27 cellular contexts compared by ENCODE assay signal in genomic region chr1:44297695-44298400, GRCh38.
"Had no signal": no experiment of that assay in that cellular context is flagged by ENCODE, and none has a peak within 500 bp of the region (broad histone marks: within the 10 kb centered on the region; RNA-seq: fewer than 3 reads in every experiment).

No MANE protein-coding gene starts in this region.

- H3K27ac ChIP-seq: esophagus squamous epithelium, heart right ventricle, left ventricle myocardium inferior, lower lobe of right lung, neural progenitor cell, parathyroid adenoma, prostate gland, right atrium auricular region, sigmoid colon, skin epidermis, thoracic aorta, tibial nerve, upper lobe of left lung, uterus had no signal

- DNase-seq: cortex of kidney; effector memory CD8-positive, alpha-beta T cell; erythroblast; esophagus squamous epithelium; foreskin melanocyte; glutamatergic neuron; heart right ventricle; hypothalamus; left ventricle myocardium inferior; lower lobe of right lung; naive thymus-derived CD8-positive, alpha-beta T cell; stimulated activated CD4-positive, alpha-beta T cell treated with anti-CD3 and anti-CD28 coated beads, Interleukin-15, amount 100 ng/mL, for 24 hours; stimulated activated CD4-positive, alpha-beta T cell treated with anti-CD3 and anti-CD28 coated beads, Interleukin-2, amount 100 ng/mL, for 48 hours; stimulated activated naive B cell treated with anti-CD40 and anti-IgM and Interleukin-4, amounts not matched to agents 10 μg/mL and 1 μg/mL and 100 μg/mL, for 72 hours; upper lobe of left lung; uterus had no signal

- H3K9ac ChIP-seq: neural progenitor cell, parathyroid adenoma had no signal

- H3K9me3 Mint-ChIP-seq: effector memory CD8-positive, alpha-beta T cell; naive thymus-derived CD8-positive, alpha-beta T cell; neural progenitor cell; stimulated activated naive B cell treated with anti-CD40 and anti-IgM and Interleukin-4, amounts not matched to agents 10 μg/mL and 1 μg/mL and 100 μg/mL, for 72 hours; stimulated activated naive CD8-positive, alpha-beta T cell treated with anti-CD3 and anti-CD28 coated beads, Interleukin-15, Interleukin-2, amounts not matched to agents 100 ng/mL and 50 ng/mL, for 24 hours had no signal

- H3K4me2 ChIP-seq: neural progenitor cell had no signal

- H3K9me3 ChIP-seq: esophagus squamous epithelium, heart right ventricle, left ventricle myocardium inferior, lower lobe of right lung, prostate gland, right atrium auricular region, sigmoid colon, thoracic aorta, tibial nerve, upper lobe of left lung, uterus had no signal

- H3K36me3 ChIP-seq: neural progenitor cell, uterus had no signal

- H3K4me3 ChIP-seq: esophagus squamous epithelium, heart right ventricle, left ventricle myocardium inferior, lower lobe of right lung, neural progenitor cell, prostate gland, right atrium auricular region, sigmoid colon, skin epidermis, thoracic aorta, tibial nerve, upper lobe of left lung, uterus had no signal

- H3K27me3 Mint-ChIP-seq: effector memory CD8-positive, alpha-beta T cell; naive thymus-derived CD8-positive, alpha-beta T cell; stimulated activated naive B cell treated with anti-CD40 and anti-IgM and Interleukin-4, amounts not matched to agents 10 μg/mL and 1 μg/mL and 100 μg/mL, for 72 hours; stimulated activated naive CD8-positive, alpha-beta T cell treated with anti-CD3 and anti-CD28 coated beads, Interleukin-15, Interleukin-2, amounts not matched to agents 100 ng/mL and 50 ng/mL, for 24 hours had no signal

- H3K27ac Mint-ChIP-seq: effector memory CD8-positive, alpha-beta T cell; naive thymus-derived CD8-positive, alpha-beta T cell; stimulated activated naive B cell treated with anti-CD40 and anti-IgM and Interleukin-4, amounts not matched to agents 10 μg/mL and 1 μg/mL and 100 μg/mL, for 72 hours; stimulated activated naive CD8-positive, alpha-beta T cell treated with anti-CD3 and anti-CD28 coated beads, Interleukin-15, Interleukin-2, amounts not matched to agents 100 ng/mL and 50 ng/mL, for 24 hours had no signal

- H2AFZ ChIP-seq: neural progenitor cell, parathyroid adenoma had no signal

- H3K79me2 ChIP-seq: parathyroid adenoma had no signal

- H3K4me3 Mint-ChIP-seq: effector memory CD8-positive, alpha-beta T cell; naive thymus-derived CD8-positive, alpha-beta T cell; neural progenitor cell; stimulated activated naive B cell treated with anti-CD40 and anti-IgM and Interleukin-4, amounts not matched to agents 10 μg/mL and 1 μg/mL and 100 μg/mL, for 72 hours; stimulated activated naive CD8-positive, alpha-beta T cell treated with anti-CD3 and anti-CD28 coated beads, Interleukin-15, Interleukin-2, amounts not matched to agents 100 ng/mL and 50 ng/mL, for 24 hours had no signal

- H3K27me3 ChIP-seq: esophagus squamous epithelium, heart right ventricle, neural progenitor cell, right atrium auricular region, sigmoid colon, tibial nerve, upper lobe of left lung, uterus had no signal

- ATAC-seq: effector memory CD8-positive, alpha-beta T cell; heart right ventricle; lower lobe of right lung; naive thymus-derived CD8-positive, alpha-beta T cell; stimulated activated naive B cell treated with anti-CD40 and anti-IgM and Interleukin-4, amounts not matched to agents 10 μg/mL and 1 μg/mL and 100 μg/mL, for 72 hours had no signal

- H3K4me1 ChIP-seq: lower lobe of right lung, prostate gland, upper lobe of left lung, uterus had no signal

- FAIRE-seq: endometrium, keratinocyte had no signal
